In the genomic region with DNA sequence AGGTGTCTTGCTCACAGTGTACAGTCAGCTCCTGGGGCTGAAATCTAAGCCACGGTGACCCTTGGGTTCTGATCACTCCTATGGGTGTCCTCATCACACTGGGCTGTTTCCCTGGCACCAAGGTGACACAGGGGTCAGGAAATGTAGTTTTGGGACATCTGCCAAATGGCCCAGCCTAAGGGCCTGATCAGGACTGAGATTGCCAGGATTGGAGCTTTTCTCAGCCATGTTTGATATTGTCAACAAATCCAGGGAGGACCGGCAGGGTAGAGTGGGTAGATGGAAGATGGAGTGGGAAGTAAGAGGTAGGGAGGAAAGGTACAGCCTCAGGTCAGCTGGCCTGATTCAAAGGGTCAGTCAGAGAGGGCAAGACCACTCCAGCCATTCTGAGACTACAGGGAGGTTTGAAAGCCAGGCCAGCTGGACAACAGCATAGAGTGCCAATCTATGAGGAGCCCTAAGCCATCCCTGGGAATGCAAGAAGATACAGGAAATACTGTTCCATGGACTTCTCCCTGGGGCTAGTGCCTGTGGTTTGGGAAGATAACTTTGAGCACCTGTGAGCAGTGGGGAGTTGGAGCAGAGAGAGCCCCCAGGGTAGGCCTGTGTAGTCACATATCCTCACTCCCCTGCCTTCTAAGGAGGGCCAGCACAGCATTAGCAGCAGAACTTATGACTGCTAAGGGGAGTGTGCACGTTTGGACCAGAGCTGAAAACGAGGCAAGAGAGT, we compare ENCODE assay signal across 23 cellular contexts.
A peak's percentile ranks its signal among the peaks of the same experiment; 100 is the strongest.
DNase-seq lines count a peak whose midpoint lies in the region; ATAC-seq and TF ChIP-seq lines count a peak whose summit lies in the region.
"Had no signal": no experiment of that assay in that cellular context is flagged by ENCODE, and none has a peak within 500 bp of the region (broad histone marks: within the 10 kb centered on the region; RNA-seq: fewer than 3 reads in every experiment).

No MANE protein-coding gene starts in this region.

- WGBS in SK-N-SH (ENCODE audit: low lambda C conversion rate): 60% methylated on average over 4 of the region's 4 CpGs

- POLR2A ChIA-PET in SK-N-SH (lab: Yijun Ruan, JAX): interaction anchor here (0.7 to 1.1 kb wide), 2 partner anchors 54 to 226 kb away, joined by 3 to 4 read pairs; no protein-coding TSS in a partner anchor

- no peaks in the 10 kb centered on the region for H3K4me1 Mint-ChIP-seq in activated CD8-positive, alpha-beta memory T cell treated with anti-CD3 and anti-CD28 coated beads, Interleukin-2, amount 10 ng/mL, durations not matched to agents 7 days and 5 days
- H3K4me1 Mint-ChIP-seq: CD8-positive, alpha-beta memory T cell had no signal

- no peak overlapping the region for H3K27ac Mint-ChIP-seq in activated CD8-positive, alpha-beta memory T cell treated with anti-CD3 and anti-CD28 coated beads, Interleukin-2, amount 10 ng/mL, durations not matched to agents 7 days and 5 days
- H3K27ac Mint-ChIP-seq: CD8-positive, alpha-beta memory T cell had no signal

- no peaks in the 10 kb centered on the region for H3F3A ChIP-seq in SK-N-SH (replicated peaks; ENCODE audit: insufficient read depth)

- peaks cover 0 to 45% of the 10 kb centered on the region in 2 experiments; a peak in 1 of 4 replicates for H3K4me1 ChIP-seq in SK-N-SH (ENCODE audit: control insufficient read depth in 1 of 2, insufficient read depth in 2 of 2, low read depth in 1 of 2, low read length in 1 of 2)
- peaks cover 20% of the 10 kb centered on the region for H3K4me1 ChIP-seq in vagina

- H4K20me1 ChIP-seq in SK-N-SH (ENCODE audit: insufficient read depth): no peaks in the 10 kb centered on the region

- H3K9me2 ChIP-seq in SK-N-SH: no peaks in the 10 kb centered on the region

- peak; percentile 15 for DNase-seq in activated CD8-positive, alpha-beta memory T cell treated with anti-CD3 and anti-CD28 coated beads, Interleukin-2, amount 10 ng/mL, durations not matched to agents 7 days and 5 days
- no peak for DNase-seq in activated CD8-positive, alpha-beta memory T cell treated with anti-CD3 and anti-CD28 coated beads for 24 hours
- peak; percentile 66 for DNase-seq in SK-N-SH
- peak; percentile 77 for DNase-seq in islet precursor cell
- DNase-seq in vagina (ENCODE audit: extremely low spot score in 2 of 2): peak; percentile 44 to 77
- no peak for DNase-seq in dorsolateral prefrontal cortex
- DNase-seq in left ventricle myocardium superior: no peak
- no peak for DNase-seq in central memory CD4-positive, alpha-beta T cell
- DNase-seq: AML-193; Calu3; CD8-positive, alpha-beta memory T cell; DMS153; GDM1; GOT3; MV-4-11; NCI-H1417; NCI-H1694 treated with DMSO at 0.1 percent for 48 hours; NCI-H2081 treated with DMSO at 0.1 percent for 48 hours; NCI-H2171 treated with DMSO at 0.1 percent for 48 hours; NCI-H526; SHP77 had no signal

- H2AFZ ChIP-seq in SK-N-SH (ENCODE audit: low read depth): no peak overlapping the region

- H3K27me3 ChIP-seq in SK-N-SH (ENCODE audit: insufficient read depth) (no peaks in the 10 kb centered on the region), vagina (no peaks in the 10 kb centered on the region), dorsolateral prefrontal cortex (no peaks in the 10 kb centered on the region)

- H3K4me3 Mint-ChIP-seq in activated CD8-positive, alpha-beta memory T cell treated with anti-CD3 and anti-CD28 coated beads, Interleukin-2, amount 10 ng/mL, durations not matched to agents 7 days and 5 days: no peak overlapping the region
- H3K4me3 Mint-ChIP-seq: CD8-positive, alpha-beta memory T cell; IgD-negative memory B cell had no signal

- H3K79me2 ChIP-seq in SK-N-SH (ENCODE audit: insufficient read depth): no peaks in the 10 kb centered on the region

- peak in 1 of 2 experiments; percentile 64; a peak in 2 of 4 replicates for TF ChIP-seq EP300 in SK-N-SH (IDR thresholded peaks at IDR 0.05; ENCODE audit: borderline replicate concordance in 1 of 2, low read depth in 1 of 2, low read length in 1 of 2)

- TF ChIP-seq RAD21 in SK-N-SH (IDR thresholded peaks at IDR 0.05; ENCODE audit: low read length): peak; percentile 40

- no peaks in the 10 kb centered on the region for H3K9me3 ChIP-seq in SK-N-SH
- H3K9me3 ChIP-seq in vagina: no peaks in the 10 kb centered on the region

- TF ChIP-seq POLR2A in vagina (IDR thresholded peaks at IDR 0.05): no peak

- peak overlapping the region in 1 of 2 experiments; percentile 85; a peak in 2 of 4 replicates for H3K27ac ChIP-seq in SK-N-SH (ENCODE audit: low read depth in 2 of 2, low read length in 1 of 2)
- H3K27ac ChIP-seq in vagina: no peak overlapping the region
- no peak overlapping the region for H3K27ac ChIP-seq in dorsolateral prefrontal cortex

- TF ChIP-seq CTCF in SK-N-SH (IDR thresholded peaks at IDR 0.05): no peak
- TF ChIP-seq CTCF in vagina (IDR thresholded peaks at IDR 0.05): no peak
- no peak for TF ChIP-seq CTCF in dorsolateral prefrontal cortex (IDR thresholded peaks at IDR 0.05 in 54 of 56, conservative IDR thresholded peaks at IDR 0.05 in 2 of 56; ENCODE audit: low read depth in 1 of 56, partially characterized antibody in 56 of 56)

- H3K4me3 ChIP-seq in SK-N-SH (ENCODE audit: low read depth in 2 of 2, low read length in 1 of 2) (no peak overlapping the region), vagina (no peak overlapping the region), dorsolateral prefrontal cortex (no peak overlapping the region)

- intact Hi-C loops in vagina (cut with DNase I): no loop called here
- intact Hi-C loops in dorsolateral prefrontal cortex (cut with DNase I): no loop called here
- intact Hi-C loops in left ventricle myocardium superior (cut with micrococcal nuclease): no loop called here

- no peaks in the 10 kb centered on the region for H3K36me3 Mint-ChIP-seq in activated CD8-positive, alpha-beta memory T cell treated with anti-CD3 and anti-CD28 coated beads, Interleukin-2, amount 10 ng/mL, durations not matched to agents 7 days and 5 days
- H3K36me3 Mint-ChIP-seq: CD8-positive, alpha-beta memory T cell; IgD-negative memory B cell had no signal

- H3K9me3 Mint-ChIP-seq in activated CD8-positive, alpha-beta memory T cell treated with anti-CD3 and anti-CD28 coated beads, Interleukin-2, amount 10 ng/mL, durations not matched to agents 7 days and 5 days (ENCODE audit: low read depth): no peaks in the 10 kb centered on the region
- H3K9me3 Mint-ChIP-seq: CD8-positive, alpha-beta memory T cell; IgD-negative memory B cell had no signal

- H3K9ac ChIP-seq in SK-N-SH: no peak overlapping the region

- H3K36me3 ChIP-seq in SK-N-SH (replicated peaks in 1 of 2; ENCODE audit: control insufficient read depth in 1 of 2, insufficient read depth in 2 of 2, low read length in 1 of 2) (no peaks in the 10 kb centered on the region), vagina (no peaks in the 10 kb centered on the region)

- no peaks in the 10 kb centered on the region for H3K27me3 Mint-ChIP-seq in activated CD8-positive, alpha-beta memory T cell treated with anti-CD3 and anti-CD28 coated beads, Interleukin-2, amount 10 ng/mL, durations not matched to agents 7 days and 5 days

- ATAC-seq in activated CD8-positive, alpha-beta memory T cell treated with anti-CD3 and anti-CD28 coated beads, Interleukin-2, amount 10 ng/mL, durations not matched to agents 7 days and 5 days: no peak
- ATAC-seq in left ventricle myocardium superior: no peak
- ATAC-seq: HCT116 had no signal

- CTCF ChIA-PET in activated CD8-positive, alpha-beta memory T cell treated with anti-CD3 and anti-CD28 coated beads, Interleukin-2, amount 10 ng/mL, durations not matched to agents 7 days and 5 days (lab: Charles Lee): no interaction called here
- CTCF ChIA-PET in SK-N-SH (lab: Yijun Ruan, JAX): interaction anchor here (1.0 to 2.0 kb wide), 5 partner anchors 9 to 644 kb away, joined by 3 to 6 read pairs (median 3); no protein-coding TSS in a partner anchor

- no peak overlapping the region for H3K4me2 ChIP-seq in SK-N-SH

TF ChIP-seq in SK-N-SH, 30 proteins besides CTCF, POLR2A, EP300 and RAD21:
- TF ChIP-seq, protein P1, sequence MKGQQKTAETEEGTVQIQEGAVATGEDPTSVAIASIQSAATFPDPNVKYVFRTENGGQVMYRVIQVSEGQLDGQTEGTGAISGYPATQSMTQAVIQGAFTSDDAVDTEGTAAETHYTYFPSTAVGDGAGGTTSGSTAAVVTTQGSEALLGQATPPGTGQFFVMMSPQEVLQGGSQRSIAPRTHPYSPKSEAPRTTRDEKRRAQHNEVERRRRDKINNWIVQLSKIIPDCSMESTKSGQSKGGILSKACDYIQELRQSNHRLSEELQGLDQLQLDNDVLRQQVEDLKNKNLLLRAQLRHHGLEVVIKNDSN (IDR thresholded peaks at IDR 0.05; ENCODE audit: borderline replicate concordance, low read depth): no peak
- peak; percentile 23; the same call in 1 of the 2 replicates for TF ChIP-seq MXI1 (IDR thresholded peaks at IDR 0.05; ENCODE audit: low read depth, low read length)
- TF ChIP-seq FOXJ3 (CRISPR knock-in tag; IDR thresholded peaks at IDR 0.05): peak; percentile 83
- no peak for TF ChIP-seq FOSL2 (IDR thresholded peaks at IDR 0.05; ENCODE audit: borderline replicate concordance, low read depth)
- TF ChIP-seq CHD2 (IDR thresholded peaks at IDR 0.05; ENCODE audit: low read length, partially characterized antibody): peak; percentile 35
- TF ChIP-seq GATA2 (CRISPR knock-in tag; IDR thresholded peaks at IDR 0.05): peak; percentile 93
- TF ChIP-seq RCOR1 (IDR thresholded peaks at IDR 0.05; ENCODE audit: low read length): peak; percentile 8; the same call in 1 of the 2 replicates
- TF ChIP-seq NFIC (IDR thresholded peaks at IDR 0.05; ENCODE audit: borderline replicate concordance): 0 out of 2 replicates have a peak, but pooled peaks have one; percentile 12
TF ChIP-seq in SK-N-SH: peak in this region for 6.

Comparison
In these comparisons a context has a peak if more than half of its experiments do, and no peak if none do; other contexts are left out.
1. DNase-seq: peak in activated CD8-positive, alpha-beta memory T cell treated with anti-CD3 and anti-CD28 coated beads, Interleukin-2, amount 10 ng/mL, durations not matched to agents 7 days and 5 days (single experiment), SK-N-SH (single experiment), islet precursor cell (single experiment) and vagina (2 of 2); none in activated CD8-positive, alpha-beta memory T cell treated with anti-CD3 and anti-CD28 coated beads for 24 hours (single experiment), dorsolateral prefrontal cortex (0 of 10), left ventricle myocardium superior (single experiment) and central memory CD4-positive, alpha-beta T cell (single experiment).